ENCODE assay signal across 9 cellular contexts in the genomic region with DNA sequence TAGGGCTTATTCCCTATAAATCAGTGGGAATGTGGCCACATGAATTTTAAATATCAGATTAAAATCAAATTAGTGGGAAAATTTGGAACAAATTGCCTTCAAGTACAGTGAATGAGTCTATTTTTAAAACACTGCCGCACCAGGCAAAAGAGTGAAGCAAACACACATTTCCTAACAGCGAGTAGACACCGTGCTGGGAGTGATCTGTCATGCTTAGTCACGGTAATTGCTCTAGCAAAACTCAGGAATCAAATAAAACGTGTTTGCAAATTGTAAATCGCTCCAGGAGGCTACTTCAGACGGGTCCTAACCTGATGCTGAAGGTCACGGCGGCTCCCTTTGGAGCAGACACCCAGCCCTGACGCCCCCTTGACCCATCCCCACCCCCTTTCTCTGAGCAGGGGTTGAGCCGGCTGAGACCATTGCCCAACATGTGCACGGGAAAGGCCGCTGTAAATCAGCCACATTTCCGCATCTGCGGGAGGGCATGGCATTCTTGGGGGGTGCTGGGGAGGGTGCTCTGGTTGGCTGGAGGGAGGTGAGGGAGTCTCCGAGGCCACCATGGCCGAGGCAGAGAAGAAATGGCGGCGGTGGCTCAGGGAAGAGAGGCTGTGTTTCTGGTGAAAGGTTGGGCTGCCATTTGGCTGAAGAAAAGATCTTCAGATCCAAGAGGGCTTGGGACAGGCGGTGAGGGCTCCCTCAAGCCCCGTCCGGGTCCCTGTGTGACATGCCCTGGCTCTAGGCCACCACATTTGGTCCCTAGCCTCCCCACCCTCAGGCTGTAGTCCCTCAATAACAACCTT. TPM values are rescaled to one million over a fixed set of nuclear protein-coding genes. Genes with fewer than 3 reads are reported as not detected.
DNase-seq lines count a peak whose midpoint lies in the region; ATAC-seq and TF ChIP-seq lines count a peak whose summit lies in the region.
"Had no signal": no experiment of that assay in that cellular context is flagged by ENCODE, and none has a peak within 500 bp of the region (broad histone marks: within the 10 kb centered on the region; RNA-seq: fewer than 3 reads in every experiment).

No MANE protein-coding gene starts in this region.

- peak overlapping the region in 1 of 4 donors; percentile 14 for H3K4me3 ChIP-seq in esophagus muscularis mucosa

- 36% methylated on average over 15 of the region's 22 CpGs for WGBS in esophagus muscularis mucosa

- no peak for ATAC-seq in T-cell (replicated peaks in 1 of 4)
- no peak for ATAC-seq in effector memory CD8-positive, alpha-beta T cell (replicated peaks)

- H3K36me3 ChIP-seq in esophagus muscularis mucosa, result no peaks in the 10 kb centered on the region

- H3K4me3 Mint-ChIP-seq in T-cell, result no peak overlapping the region
- H3K4me3 Mint-ChIP-seq in effector memory CD8-positive, alpha-beta T cell, result peak overlapping the region in 1 of 2 donors; percentile 19
- H3K4me3 Mint-ChIP-seq: stimulated activated naive CD8-positive, alpha-beta T cell treated with anti-CD3 and anti-CD28 coated beads, Interleukin-15, Interleukin-2, amounts not matched to agents 100 ng/mL and 50 ng/mL, for 24 hours had no signal

- H3K36me3 Mint-ChIP-seq in T-cell, result peaks cover 6% of the 10 kb centered on the region
- peaks cover 3% of the 10 kb centered on the region for H3K36me3 Mint-ChIP-seq in effector memory CD8-positive, alpha-beta T cell (ENCODE audit: insufficient read depth)

- peaks cover 0 to 15% (median 10%) of the 10 kb centered on the region in 4 donors for H3K9me3 ChIP-seq in esophagus muscularis mucosa

- H3K4me1 ChIP-seq in esophagus muscularis mucosa, result peaks cover 0 to 20% (median 18%) of the 10 kb centered on the region in 4 donors

- no peak overlapping the region for H3K27ac Mint-ChIP-seq in T-cell
- H3K27ac Mint-ChIP-seq in effector memory CD8-positive, alpha-beta T cell, result no peak overlapping the region
- H3K27ac Mint-ChIP-seq: stimulated activated naive CD8-positive, alpha-beta T cell treated with anti-CD3 and anti-CD28 coated beads, Interleukin-15, Interleukin-2, amounts not matched to agents 100 ng/mL and 50 ng/mL, for 24 hours had no signal

- DNase-seq in ELR (ENCODE audit: low read depth) (peak; percentile 77), NCI-H69 (lab: John Stamatoyannopoulos, UW) (peak; percentile 89), esophagus muscularis mucosa (ENCODE audit: extremely low spot score) (no peak), renal cortical epithelial cell (ENCODE audit: low read depth) (peak; percentile 78), T-cell (no peak), mesenteric fat pad (ENCODE audit: low spot score) (no peak)
- no peak for DNase-seq in activated CD8-positive, alpha-beta memory T cell treated with anti-CD3 and anti-CD28 coated beads, Interleukin-2, amount 50 U/mL, for 48 hours
- no peak for DNase-seq in effector memory CD8-positive, alpha-beta T cell

- no peak for TF ChIP-seq CTCF in esophagus muscularis mucosa (IDR thresholded peaks at IDR 0.05)

- peaks cover 5 to 14% (median 7%) of the 10 kb centered on the region in 3 donors for H3K9me3 Mint-ChIP-seq in T-cell
- peaks cover 0 to 9% of the 10 kb centered on the region in 2 donors for H3K9me3 Mint-ChIP-seq in effector memory CD8-positive, alpha-beta T cell

- H3K4me1 Mint-ChIP-seq in T-cell, result peaks cover 0 to 4% (median 0%) of the 10 kb centered on the region in 3 donors
- H3K4me1 Mint-ChIP-seq in effector memory CD8-positive, alpha-beta T cell (ENCODE audit: low read depth in 2 of 2), result peaks cover 0 to 4% of the 10 kb centered on the region in 2 donors

- TF ChIP-seq POLR2A in esophagus muscularis mucosa (IDR thresholded peaks at IDR 0.05; ENCODE audit: low read depth), result no peak

- H3K27me3 Mint-ChIP-seq in T-cell, result peaks cover 15 to 24% of the 10 kb centered on the region in 2 donors
- H3K27me3 Mint-ChIP-seq in effector memory CD8-positive, alpha-beta T cell, result peaks cover 6 to 38% of the 10 kb centered on the region in 2 donors

- intact Hi-C loops in esophagus muscularis mucosa (cut with DNase I), result no loop called here

- H3K27me3 ChIP-seq in esophagus muscularis mucosa, result peaks cover 0 to 5% (median 2%) of the 10 kb centered on the region in 4 donors

- peak overlapping the region; percentile 6 to 53 (median 16) for H3K27ac ChIP-seq in esophagus muscularis mucosa (replicated peaks in 1 of 4)

- CTCF ChIA-PET in T-cell (lab: Charles Lee), result no interaction called here

- no peak for TF ChIP-seq EP300 in esophagus muscularis mucosa (IDR thresholded peaks at IDR 0.05)

- POLR2A ChIA-PET in T-cell (lab: Charles Lee), result no interaction called here

RNA-seq across cellular contexts. Expression of gene CEBPA, which starts 8.9 kb away (rescaled TPM):
- total RNA-seq in esophagus muscularis mucosa, result 10 to 100 TPM in 2 of 4 donors, 1 to 10 TPM in 2; 5.1 to 15.9 (median 8.9) TPM
- 0.35 and 0.99 TPM in 2 replicates for total RNA-seq in renal cortical epithelial cell
- 1 to 10 TPM; 1.1 to 2.1 (median 1.8) TPM for total RNA-seq in T-cell
- 263 TPM for total RNA-seq in mesenteric fat pad

Comparison
In these comparisons a context has a peak if more than half of its experiments do, and no peak if none do; other contexts are left out.
1. DNase-seq: peak in ELR (single experiment), NCI-H69 (single experiment) and renal cortical epithelial cell (single experiment); none in esophagus muscularis mucosa (single experiment), T-cell (0 of 34), mesenteric fat pad (single experiment), activated CD8-positive, alpha-beta memory T cell treated with anti-CD3 and anti-CD28 coated beads, Interleukin-2, amount 50 U/mL, for 48 hours (single experiment) and effector memory CD8-positive, alpha-beta T cell (0 of 3).
2. RNA of gene CEBPA, which starts 8.9 kb away (total RNA-seq): 263 TPM in mesenteric fat pad (single experiment); 5.1 to 15.9 TPM in esophagus muscularis mucosa, 1.1 to 2.1 TPM in T-cell and 0.35 to 0.99 TPM in renal cortical epithelial cell; every median in the first group is over 10 times any median in the second.